In genomic region chr3:182618085-182618732, GRCh38 we compare ENCODE assay signal across 9 cellular contexts.
DNase-seq lines count a peak whose midpoint lies in the region; ATAC-seq and TF ChIP-seq lines count a peak whose summit lies in the region.
"Had no signal": no experiment of that assay in that cellular context is flagged by ENCODE, and none has a peak within 500 bp of the region (broad histone marks: within the 10 kb centered on the region; RNA-seq: fewer than 3 reads in every experiment).

No MANE protein-coding gene starts in this region.

- H3K9me3 Mint-ChIP-seq in stimulated activated effector memory CD8-positive, alpha-beta T cell treated with anti-CD3 and anti-CD28 coated beads, Interleukin-12 subunit alpha, Interleukin-12 subunit beta, amount 100 ng/mL, for 72 hours = no peaks in the 10 kb centered on the region
- H3K9me3 Mint-ChIP-seq: central memory CD8-positive, alpha-beta T cell had no signal

- H3K27me3 ChIP-seq in ascending aorta = no peaks in the 10 kb centered on the region

- no peak overlapping the region for H3K27ac Mint-ChIP-seq in stimulated activated effector memory CD8-positive, alpha-beta T cell treated with anti-CD3 and anti-CD28 coated beads, Interleukin-12 subunit alpha, Interleukin-12 subunit beta, amount 100 ng/mL, for 72 hours

- DNase-seq in DMS79 treated with DMSO at 0.1 percent for 48 hours (lab: John Stamatoyannopoulos, UW) (peak; percentile 78), NCI-H1105 treated with DMSO at 0.1 percent for 48 hours (lab: John Stamatoyannopoulos, UW) (peak; percentile 79), SW480 (ENCODE audit: low spot score) (peak; percentile 46), kidney tubule cell (ENCODE audit: low spot score) (peak; percentile 47), ascending aorta (ENCODE audit: low spot score in 2 of 2) (no peak)
- no peak for DNase-seq in stimulated activated effector memory CD8-positive, alpha-beta T cell treated with anti-CD3 and anti-CD28 coated beads, Interleukin-12 subunit alpha, Interleukin-12 subunit beta, amount 100 ng/mL, for 72 hours (ENCODE audit: low spot score in 2 of 2)

- H3K27ac ChIP-seq in ascending aorta = no peak overlapping the region

- H3K4me3 ChIP-seq in ascending aorta = no peak overlapping the region

- TF ChIP-seq CTCF in ascending aorta (IDR thresholded peaks at IDR 0.05) = no peak

- no peaks in the 10 kb centered on the region for H3K36me3 ChIP-seq in ascending aorta

- ATAC-seq in stimulated activated effector memory CD8-positive, alpha-beta T cell treated with anti-CD3 and anti-CD28 coated beads, Interleukin-12 subunit alpha, Interleukin-12 subunit beta, amount 100 ng/mL, for 72 hours = no peak
- ATAC-seq in GM21723 (IDR thresholded peaks at IDR 0.05; ENCODE audit: unreplicated experiment) = no peak
- ATAC-seq in HG03378 (IDR thresholded peaks at IDR 0.05; ENCODE audit: unreplicated experiment) = no peak

- no peak overlapping the region for H3K4me3 Mint-ChIP-seq in stimulated activated effector memory CD8-positive, alpha-beta T cell treated with anti-CD3 and anti-CD28 coated beads, Interleukin-12 subunit alpha, Interleukin-12 subunit beta, amount 100 ng/mL, for 72 hours
- H3K4me3 Mint-ChIP-seq: central memory CD8-positive, alpha-beta T cell had no signal

- H3K9me3 ChIP-seq in ascending aorta = no peaks in the 10 kb centered on the region

- no peaks in the 10 kb centered on the region for H3K4me1 ChIP-seq in ascending aorta

- H3K36me3 Mint-ChIP-seq in stimulated activated effector memory CD8-positive, alpha-beta T cell treated with anti-CD3 and anti-CD28 coated beads, Interleukin-12 subunit alpha, Interleukin-12 subunit beta, amount 100 ng/mL, for 72 hours = no peaks in the 10 kb centered on the region

- H3K4me1 Mint-ChIP-seq in stimulated activated effector memory CD8-positive, alpha-beta T cell treated with anti-CD3 and anti-CD28 coated beads, Interleukin-12 subunit alpha, Interleukin-12 subunit beta, amount 100 ng/mL, for 72 hours = no peaks in the 10 kb centered on the region
- H3K4me1 Mint-ChIP-seq: central memory CD8-positive, alpha-beta T cell had no signal

- intact Hi-C loops in ascending aorta (cut with DNase I) = no loop called here

Comparison
In these comparisons a context has a peak if more than half of its experiments do, and no peak if none do; other contexts are left out.
1. DNase-seq: peak in DMS79 treated with DMSO at 0.1 percent for 48 hours (single experiment), NCI-H1105 treated with DMSO at 0.1 percent for 48 hours (single experiment), SW480 (single experiment) and kidney tubule cell (single experiment); none in stimulated activated effector memory CD8-positive, alpha-beta T cell treated with anti-CD3 and anti-CD28 coated beads, Interleukin-12 subunit alpha, Interleukin-12 subunit beta, amount 100 ng/mL, for 72 hours (0 of 2) and ascending aorta (0 of 2).